ENCODE assay signal across 21 cellular contexts in the genomic region with DNA sequence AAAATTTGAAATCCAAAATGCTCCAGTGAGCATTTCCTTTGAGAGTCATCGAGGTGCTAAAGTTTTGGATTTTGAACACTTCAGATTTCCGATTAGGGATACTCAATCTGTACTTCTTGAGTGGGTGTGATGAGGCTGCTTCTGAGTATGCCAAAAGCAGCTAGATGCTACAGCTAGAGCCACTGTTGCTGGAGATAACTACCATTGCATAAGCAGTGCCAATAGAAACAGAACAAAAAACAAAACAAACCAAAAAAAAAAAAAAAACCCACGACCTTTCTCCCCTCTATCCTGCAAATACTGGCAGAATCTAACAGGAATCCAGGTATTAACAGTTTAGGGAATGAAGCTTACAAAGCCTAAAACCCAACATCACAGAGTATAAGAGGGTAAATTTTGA. TPM values are rescaled to one million over a fixed set of nuclear protein-coding genes. Genes with fewer than 3 reads are reported as not detected.
DNase-seq lines count a peak whose midpoint lies in the region; ATAC-seq and TF ChIP-seq lines count a peak whose summit lies in the region.
"Had no signal": no experiment of that assay in that cellular context is flagged by ENCODE, and none has a peak within 500 bp of the region (broad histone marks: within the 10 kb centered on the region; RNA-seq: fewer than 3 reads in every experiment).

No MANE protein-coding gene starts in this region.

- DNase-seq in Right ventricle myocardium inferior (ENCODE audit: missing footprints) (no peak), cardiac septum (ENCODE audit: low spot score) (no peak), dorsolateral prefrontal cortex (no peak), left ventricle myocardium superior (no peak), KBM-7 (no peak), NCI-H1105 treated with DMSO at 0.1 percent for 48 hours (lab: John Stamatoyannopoulos, UW) (no peak)
- DNase-seq: AML-193; COR-L47; DND-41; NCI-H1105; NCI-H1694; NCI-H2081 treated with DMSO at 0.1 percent for 48 hours; NK-92 treated with Interleukin-12 subunit alpha and Interleukin-12 subunit beta, amount 100 ng/mL, for 24 hours; SHP77 had no signal

- H3K27me3 ChIP-seq in dorsolateral prefrontal cortex: no peaks in the 10 kb centered on the region

- H3K4me3 ChIP-seq in dorsolateral prefrontal cortex: no peak overlapping the region
- H3K4me3 ChIP-seq: GM23338, K562 had no signal

- TF ChIP-seq CTCF in dorsolateral prefrontal cortex (IDR thresholded peaks at IDR 0.05 in 54 of 56, conservative IDR thresholded peaks at IDR 0.05 in 2 of 56; ENCODE audit: low read depth in 1 of 56, partially characterized antibody in 56 of 56): no peak

- ATAC-seq in Right ventricle myocardium inferior: peak; percentile 76
- ATAC-seq in left ventricle myocardium superior: peak; percentile 75
- no peak for ATAC-seq in GM19452 (IDR thresholded peaks at IDR 0.05; ENCODE audit: unreplicated experiment)
- ATAC-seq: HCT116, K562 had no signal

- H3K27ac ChIP-seq in dorsolateral prefrontal cortex (peak overlapping the region in 56 of 59 donors; percentile 8 to 90 (median 78)), temporal lobe (ENCODE audit: low read depth, low read length) (peak overlapping the region; percentile 41)
- H3K27ac ChIP-seq: 22Rv1 had no signal

- intact Hi-C loops in Right ventricle myocardium inferior (cut with DNase I): no loop called here
- intact Hi-C loops in cardiac septum (cut with DNase I): no loop called here
- intact Hi-C loops in dorsolateral prefrontal cortex (cut with DNase I): loop anchor here in 1 of 2 donors (10.0 kb wide), 1 partner anchor 102 kb away; a partner anchor contains a TSS
- intact Hi-C loops in left ventricle myocardium superior (cut with micrococcal nuclease): no loop called here

- in situ Hi-C loops in KBM-7 (cut with MboI; ENCODE audit: low pct_unique_long_range_greater_than_20kb, low sequenced_read_pairs): no loop called here

RNA-seq across cellular contexts. Expression of a gene that starts 43.5 kb away (rescaled TPM):
- total RNA-seq in Right ventricle myocardium inferior (0.81 TPM), cardiac septum (0.62 TPM), dorsolateral prefrontal cortex (1 to 10 TPM in 8 of 120 experiments, under 1 TPM in 26, not detected in 86; 0.31 to 1.6 (median 0.65) TPM), left ventricle myocardium superior (0.55 TPM), temporal lobe (under 0.01 TPM)
- total RNA-seq: G401, GM23338 had no signal
